Comparison of ENCODE assay signal across 9 cellular contexts in the genomic region with DNA sequence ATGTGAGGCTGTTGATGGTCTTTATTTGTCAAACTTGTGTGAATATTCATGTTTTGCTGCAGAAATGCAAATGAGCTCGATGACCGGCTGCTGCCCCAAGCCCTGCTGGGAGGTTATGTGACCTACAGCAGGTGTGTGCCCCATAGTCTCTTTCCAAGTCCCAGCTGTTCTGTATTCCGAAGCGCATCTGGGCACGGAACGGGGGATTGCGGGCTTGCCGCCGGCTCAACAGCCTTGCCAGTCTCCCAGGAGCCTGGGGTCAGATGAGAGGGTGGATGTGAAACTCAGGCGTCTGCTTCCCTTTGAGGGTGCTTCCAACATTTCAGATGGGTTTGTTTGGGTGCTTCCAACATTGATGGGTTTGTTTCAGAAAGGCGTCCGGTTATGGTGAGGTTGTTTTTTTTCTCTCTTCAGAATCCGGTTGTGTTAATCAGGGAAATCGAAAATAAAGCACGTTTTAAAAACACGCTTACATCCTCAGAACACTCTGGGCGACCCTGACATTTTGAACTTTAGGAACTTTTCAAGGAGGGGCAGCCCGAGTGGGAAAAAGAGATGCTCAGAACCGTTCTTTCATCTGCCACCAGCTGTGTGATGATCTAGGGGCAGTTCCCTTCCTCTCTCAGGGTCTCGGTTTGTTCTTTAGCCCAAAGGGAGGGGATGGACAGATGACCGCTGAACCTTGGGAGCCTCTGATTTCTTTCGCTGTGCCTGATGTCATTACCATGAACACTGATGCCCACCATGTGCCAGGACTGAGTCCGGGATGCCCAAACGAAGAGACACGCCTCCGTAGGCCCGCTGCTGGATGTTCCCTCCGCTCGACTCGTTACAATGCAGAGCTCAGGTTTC.
DNase-seq lines count a peak whose midpoint lies in the region; ATAC-seq lines count a peak whose summit lies in the region.
"Had no signal": no experiment of that assay in that cellular context is flagged by ENCODE, and none has a peak within 500 bp of the region (broad histone marks: within the 10 kb centered on the region; RNA-seq: fewer than 3 reads in every experiment).

No MANE protein-coding gene starts in this region.

- H3K4me1 ChIP-seq in BLaER1 treated with 17β-estradiol and CSF1 and Interleukin-3, amounts not matched to agents 10 nM and 100 nM = peaks cover 43 to 58% (median 51%) of the 10 kb centered on the region in 10 experiments
- H3K4me1 ChIP-seq in HUES6 (ENCODE audit: control insufficient read depth, insufficient read depth, low read length) (peaks cover 30% of the 10 kb centered on the region), adipocyte (ENCODE audit: control insufficient read depth, insufficient read depth, low read length) (peaks cover 6% of the 10 kb centered on the region), muscle layer of duodenum (ENCODE audit: control insufficient read depth in 1 of 2, insufficient read depth in 2 of 2, low read length in 2 of 2) (peaks cover 5 to 58% of the 10 kb centered on the region in 2 donors)

- DNase-seq in adipocyte (ENCODE audit: low read depth) (no peak), NCI-H82 treated with DMSO at 0.1 percent for 48 hours (lab: John Stamatoyannopoulos, UW; ENCODE audit: unreplicated experiment) (no peak)

- H3K4me3 ChIP-seq in BLaER1 treated with 17β-estradiol and CSF1 and Interleukin-3, amounts not matched to agents 10 nM and 100 nM = peak overlapping the region; percentile 25 to 62 (median 47)
- peak overlapping the region; percentile 58 for H3K4me3 ChIP-seq in HUES6 (ENCODE audit: low read depth, low read length)
- H3K4me3 ChIP-seq in adipocyte (ENCODE audit: low read length) = peak overlapping the region; percentile 21
- H3K4me3 ChIP-seq in muscle layer of duodenum (ENCODE audit: low read depth in 1 of 2, low read length in 2 of 2) = peak overlapping the region; percentile 30 to 50

- no peak for ATAC-seq in GM19328 (IDR thresholded peaks at IDR 0.05; ENCODE audit: unreplicated experiment)
- ATAC-seq in GM19035 (IDR thresholded peaks at IDR 0.05; ENCODE audit: unreplicated experiment) = no peak
- no peak for ATAC-seq in HG03460 (IDR thresholded peaks at IDR 0.05; ENCODE audit: unreplicated experiment)

- peak overlapping the region; percentile 70 to 90 (median 76) for H3K4me2 ChIP-seq in BLaER1 treated with 17β-estradiol and CSF1 and Interleukin-3, amounts not matched to agents 10 nM and 100 nM

- H3K36me3 ChIP-seq in BLaER1 treated with 17β-estradiol and CSF1 and Interleukin-3, amounts not matched to agents 10 nM and 100 nM = no peaks in the 10 kb centered on the region
- H3K36me3 ChIP-seq in HUES6 (ENCODE audit: control insufficient read depth, insufficient read depth, low read length) (no peaks in the 10 kb centered on the region), adipocyte (ENCODE audit: control insufficient read depth, insufficient read depth, low read length, severe bottlenecking) (no peaks in the 10 kb centered on the region), muscle layer of duodenum (ENCODE audit: control insufficient read depth in 1 of 2, insufficient read depth in 2 of 2, low read length in 2 of 2) (no peaks in the 10 kb centered on the region)
- H3K36me3 ChIP-seq: adrenal gland had no signal

- H4K20me1 ChIP-seq in BLaER1 treated with 17β-estradiol and CSF1 and Interleukin-3, amounts not matched to agents 10 nM and 100 nM = peaks cover 0 to 54% (median 47%) of the 10 kb centered on the region in 11 experiments; a peak in 17 of 22 replicates

- H3K9ac ChIP-seq in BLaER1 treated with 17β-estradiol and CSF1 and Interleukin-3, amounts not matched to agents 10 nM and 100 nM = no peak overlapping the region
- H3K9ac ChIP-seq in HUES6 (ENCODE audit: low read length) (no peak overlapping the region), adipocyte (ENCODE audit: low read length) (no peak overlapping the region)

- no peak overlapping the region for H3K27ac ChIP-seq in BLaER1 treated with 17β-estradiol and CSF1 and Interleukin-3, amounts not matched to agents 10 nM and 100 nM
- H3K27ac ChIP-seq in HUES6 (ENCODE audit: low read depth, low read length) (no peak overlapping the region), muscle layer of duodenum (ENCODE audit: low read length) (no peak overlapping the region)
- H3K27ac ChIP-seq: adrenal gland had no signal

- no peaks in the 10 kb centered on the region for H3K9me3 ChIP-seq in BLaER1 treated with 17β-estradiol and CSF1 and Interleukin-3, amounts not matched to agents 10 nM and 100 nM (replicated peaks in 1 of 11)
- H3K9me3 ChIP-seq in HUES6 (ENCODE audit: control insufficient read depth, insufficient read depth, low read depth, low read length) = no peaks in the 10 kb centered on the region
- no peaks in the 10 kb centered on the region for H3K9me3 ChIP-seq in adipocyte (ENCODE audit: control insufficient read depth, low read length)
- H3K9me3 ChIP-seq in muscle layer of duodenum (ENCODE audit: control insufficient read depth in 1 of 2, low read length in 2 of 2) = no peaks in the 10 kb centered on the region
- H3K9me3 ChIP-seq: adrenal gland had no signal

- H3K27me3 ChIP-seq in BLaER1 treated with 17β-estradiol and CSF1 and Interleukin-3, amounts not matched to agents 10 nM and 100 nM = peaks cover 79 to 99% (median 96%) of the 10 kb centered on the region in 11 experiments
- H3K27me3 ChIP-seq in HUES6 (ENCODE audit: control insufficient read depth, insufficient read depth, low read length) = peaks cover 99% of the 10 kb centered on the region
- peaks cover 40% of the 10 kb centered on the region for H3K27me3 ChIP-seq in adipocyte (replicated peaks; ENCODE audit: control insufficient read depth, insufficient read depth, low read length)
- H3K27me3 ChIP-seq in muscle layer of duodenum (ENCODE audit: low read depth, low read length) = peaks cover 49% of the 10 kb centered on the region
